23 cellular contexts compared by ENCODE assay signal in genomic region chr11:128206476-128206875, GRCh38.
"Had no signal": no experiment of that assay in that cellular context is flagged by ENCODE, and none has a peak within 500 bp of the region (broad histone marks: within the 10 kb centered on the region; RNA-seq: fewer than 3 reads in every experiment).

No MANE protein-coding gene starts in this region.

- H3K4me1 ChIP-seq: parathyroid adenoma had no signal

- H3K36me3 ChIP-seq: gastroesophageal sphincter, heart right ventricle, neutrophil, thyroid gland had no signal

- H3K9me3 ChIP-seq: body of pancreas, gastroesophageal sphincter, heart right ventricle, neutrophil, thyroid gland had no signal

- H3K27me3 ChIP-seq: body of pancreas, gastroesophageal sphincter, heart right ventricle, neutrophil, thyroid gland had no signal

- H3K27ac Mint-ChIP-seq: activated CD4-positive, alpha-beta memory T cell treated with anti-CD3 and anti-CD28 coated beads, Interleukin-2, amount 10 ng/mL, durations not matched to agents 7 days and 5 days; activated CD8-positive, alpha-beta memory T cell treated with anti-CD3 and anti-CD28 coated beads, Interleukin-2, amount 10 ng/mL, durations not matched to agents 7 days and 5 days; activated naive CD8-positive, alpha-beta T cell treated with anti-CD3 and anti-CD28 coated beads, Interleukin-2, amount 10 ng/mL, durations not matched to agents 7 days and 5 days; activated T-helper 17 cell treated with anti-CD3 and anti-CD28 coated beads, Interleukin-2, amount 50 U/mL, for 72 hours; natural killer cell had no signal

- H3K27me3 Mint-ChIP-seq: activated CD4-positive, alpha-beta memory T cell treated with anti-CD3 and anti-CD28 coated beads, Interleukin-2, amount 10 ng/mL, durations not matched to agents 7 days and 5 days; activated CD8-positive, alpha-beta memory T cell treated with anti-CD3 and anti-CD28 coated beads, Interleukin-2, amount 10 ng/mL, durations not matched to agents 7 days and 5 days; activated naive CD8-positive, alpha-beta T cell treated with anti-CD3 and anti-CD28 coated beads, Interleukin-2, amount 10 ng/mL, durations not matched to agents 7 days and 5 days; central memory CD8-positive, alpha-beta T cell had no signal

- H3K4me1 Mint-ChIP-seq: activated T-helper 17 cell treated with anti-CD3 and anti-CD28 coated beads, Interleukin-2, amount 50 U/mL, for 72 hours had no signal

- DNase-seq: activated CD4-positive, alpha-beta memory T cell treated with anti-CD3 and anti-CD28 coated beads, Interleukin-2, amount 10 ng/mL, durations not matched to agents 7 days and 5 days; activated CD4-positive, CD25-positive, alpha-beta regulatory T cell; activated CD8-positive, alpha-beta memory T cell treated with anti-CD3 and anti-CD28 coated beads, Interleukin-2, amount 10 ng/mL, durations not matched to agents 7 days and 5 days; activated naive CD4-positive, alpha-beta T cell; activated naive CD8-positive, alpha-beta T cell treated with anti-CD3 and anti-CD28 coated beads, Interleukin-2, amount 10 ng/mL, durations not matched to agents 7 days and 5 days; amygdala; body of pancreas; heart right ventricle; left cardiac atrium; natural killer cell; stimulated activated CD8-positive, alpha-beta memory T cell treated with anti-CD3 and anti-CD28 coated beads, Interleukin-4, amount 100 ng/mL, for 48 hours; stimulated activated naive CD4-positive, alpha-beta T cell treated with Interleukin-2 at 50 U/mL for 16 hours; T-helper 1 cell; T1000; thyroid gland had no signal

- H3K4me3 ChIP-seq: body of pancreas, coronary artery, gastroesophageal sphincter, heart right ventricle, thyroid gland had no signal

- H3K27ac ChIP-seq: body of pancreas, coronary artery, gastroesophageal sphincter, neutrophil, parathyroid adenoma, thyroid gland had no signal

- ATAC-seq: activated CD8-positive, alpha-beta memory T cell treated with anti-CD3 and anti-CD28 coated beads, Interleukin-2, amount 10 ng/mL, durations not matched to agents 7 days and 5 days; activated T-helper 17 cell treated with anti-CD3 and anti-CD28 coated beads, Interleukin-2, amount 50 U/mL, for 72 hours; body of pancreas; esophagus mucosa; gastroesophageal sphincter; heart right ventricle; left cardiac atrium; natural killer cell had no signal

- H3K4me3 Mint-ChIP-seq: activated CD4-positive, alpha-beta memory T cell treated with anti-CD3 and anti-CD28 coated beads, Interleukin-2, amount 10 ng/mL, durations not matched to agents 7 days and 5 days; activated CD8-positive, alpha-beta memory T cell treated with anti-CD3 and anti-CD28 coated beads, Interleukin-2, amount 10 ng/mL, durations not matched to agents 7 days and 5 days; activated naive CD8-positive, alpha-beta T cell treated with anti-CD3 and anti-CD28 coated beads, Interleukin-2, amount 10 ng/mL, durations not matched to agents 7 days and 5 days; activated T-helper 17 cell treated with anti-CD3 and anti-CD28 coated beads, Interleukin-2, amount 50 U/mL, for 72 hours; central memory CD8-positive, alpha-beta T cell; natural killer cell had no signal

- H3K9me3 Mint-ChIP-seq: activated T-helper 17 cell treated with anti-CD3 and anti-CD28 coated beads, Interleukin-2, amount 50 U/mL, for 72 hours; natural killer cell had no signal

- FAIRE-seq: urothelium cell line had no signal
